ENCODE assay signal across 26 cellular contexts in genomic region chr2:10032746-10033105, GRCh38. TPM values are rescaled to one million over a fixed set of nuclear protein-coding genes. Genes with fewer than 3 reads are reported as not detected.
"Had no signal": no experiment of that assay in that cellular context is flagged by ENCODE, and none has a peak within 500 bp of the region (broad histone marks: within the 10 kb centered on the region; RNA-seq: fewer than 3 reads in every experiment).

No MANE protein-coding gene starts in this region.

- H3K4me3 Mint-ChIP-seq: endodermal cell; naive thymus-derived CD8-positive, alpha-beta T cell; nephron progenitor cell; stimulated activated effector memory CD8-positive, alpha-beta T cell treated with anti-CD3 and anti-CD28 coated beads, Interleukin-12 subunit alpha, Interleukin-12 subunit beta, amount 100 ng/mL, for 72 hours; type B pancreatic cell had no signal

- H3K9me3 Mint-ChIP-seq: endodermal cell; naive thymus-derived CD8-positive, alpha-beta T cell; nephron progenitor cell; stimulated activated effector memory CD8-positive, alpha-beta T cell treated with anti-CD3 and anti-CD28 coated beads, Interleukin-12 subunit alpha, Interleukin-12 subunit beta, amount 100 ng/mL, for 72 hours; type B pancreatic cell had no signal

- H3K27ac ChIP-seq: epithelial cell of prostate, foreskin keratinocyte, gastroesophageal sphincter, heart left ventricle, hepatocyte, parathyroid adenoma, sigmoid colon, testis, tibial artery had no signal

- H3K9me3 ChIP-seq: gastroesophageal sphincter, heart left ventricle, sigmoid colon, testis, tibial artery had no signal

- H3K27me3 ChIP-seq: foreskin keratinocyte, gastroesophageal sphincter, heart left ventricle, hepatocyte, sigmoid colon, testis, tibial artery had no signal

- ATAC-seq: esophagus mucosa; foreskin keratinocyte; gastroesophageal sphincter; heart left ventricle; naive thymus-derived CD8-positive, alpha-beta T cell; stimulated activated effector memory CD8-positive, alpha-beta T cell treated with anti-CD3 and anti-CD28 coated beads, Interleukin-12 subunit alpha, Interleukin-12 subunit beta, amount 100 ng/mL, for 72 hours; stimulated activated naive CD8-positive, alpha-beta T cell treated with anti-CD3 and anti-CD28 coated beads, Interleukin-15, Interleukin-2, amounts not matched to agents 100 U/mL and 50 U/mL, for 24 hours had no signal

- H3K36me3 ChIP-seq: gastroesophageal sphincter, heart left ventricle, sigmoid colon, tibial artery had no signal

- DNase-seq: effector CD8-positive, alpha-beta T cell; foreskin keratinocyte; kidney glomerular epithelial cell; mammary epithelial cell; mesendoderm; midbrain; nephron progenitor cell; occipital lobe; sigmoid colon; stimulated activated CD4-positive, alpha-beta T cell treated with anti-CD3 and anti-CD28 coated beads, Interleukin-2, amount 100 ng/mL, for 24 hours; stimulated activated CD4-positive, alpha-beta T cell treated with anti-CD3 and anti-CD28 coated beads, Interleukin-4, amount 100 ng/mL, for 24 hours; stimulated activated naive CD8-positive, alpha-beta T cell treated with anti-CD3 and anti-CD28 coated beads, Interleukin-15, Interleukin-2, amounts not matched to agents 100 U/mL and 50 U/mL, for 24 hours; substantia nigra; testis; tibial artery had no signal

- H3K27me3 Mint-ChIP-seq: naive thymus-derived CD8-positive, alpha-beta T cell; type B pancreatic cell had no signal

- H3K36me3 Mint-ChIP-seq: naive thymus-derived CD8-positive, alpha-beta T cell; stimulated activated effector memory CD8-positive, alpha-beta T cell treated with anti-CD3 and anti-CD28 coated beads, Interleukin-12 subunit alpha, Interleukin-12 subunit beta, amount 100 ng/mL, for 72 hours; type B pancreatic cell had no signal

- H3K27ac Mint-ChIP-seq: nephron progenitor cell, progenitor cell of endocrine pancreas, type B pancreatic cell had no signal

- H3K4me1 ChIP-seq: foreskin keratinocyte had no signal

- H3K4me3 ChIP-seq: gastroesophageal sphincter, heart left ventricle, hepatocyte, sigmoid colon, testis, tibial artery had no signal

RNA-seq across cellular contexts. Expression of gene CYS1, which starts 47.5 kb away (rescaled TPM):
- total RNA-seq: naive thymus-derived CD8-positive, alpha-beta T cell had no signal
- polyA plus RNA-seq: naive thymus-derived CD8-positive, alpha-beta T cell had no signal
